In genomic region chr16:69669577-69669976, GRCh38 we compare ENCODE assay signal across 14 cellular contexts.
"Had no signal": no experiment of that assay in that cellular context is flagged by ENCODE, and none has a peak within 500 bp of the region (broad histone marks: within the 10 kb centered on the region; RNA-seq: fewer than 3 reads in every experiment).

No MANE protein-coding gene starts in this region.

- H3K4me3 Mint-ChIP-seq: activated naive CD8-positive, alpha-beta T cell treated with anti-CD3 and anti-CD28 coated beads for 36 hours; activated T-cell treated with anti-CD3 and anti-CD28 coated beads, Interleukin-2, amount 50 U/mL, for 24 hours; neural progenitor cell; stimulated activated naive B cell treated with anti-CD40 and anti-IgM and Interleukin-4, amounts not matched to agents 10 μg/mL and 1 μg/mL and 100 μg/mL, for 72 hours; T-helper 1 cell treated with Interleukin-12 subunit alpha and Interleukin-12 subunit beta and Interleukin-4 antibody, amounts not matched to agents 30 μg/mL and 1 μg/mL, for 36 hours had no signal

- H3K27ac Mint-ChIP-seq: activated naive CD8-positive, alpha-beta T cell treated with anti-CD3 and anti-CD28 coated beads for 36 hours; neural progenitor cell; stimulated activated naive B cell treated with anti-CD40 and anti-IgM and Interleukin-4, amounts not matched to agents 10 μg/mL and 1 μg/mL and 100 μg/mL, for 72 hours; T-helper 1 cell treated with Interleukin-12 subunit alpha and Interleukin-12 subunit beta and Interleukin-4 antibody, amounts not matched to agents 30 μg/mL and 1 μg/mL, for 36 hours had no signal

- ATAC-seq: esophagus mucosa; gastroesophageal sphincter; stimulated activated naive B cell treated with anti-CD40 and anti-IgM and Interleukin-4, amounts not matched to agents 10 μg/mL and 1 μg/mL and 100 μg/mL, for 72 hours had no signal

- DNase-seq: activated CD4-positive, CD25-positive, alpha-beta regulatory T cell; activated effector memory CD4-positive, alpha-beta T cell treated with anti-CD3 and anti-CD28 coated beads, Interleukin-2, amount 50 U/mL, for 16 hours; activated naive CD8-positive, alpha-beta T cell treated with anti-CD3 and anti-CD28 coated beads for 36 hours; activated T-cell treated with anti-CD3 and anti-CD28 coated beads, Interleukin-2, amount 50 U/mL, for 24 hours; anterior cingulate cortex; midbrain; spleen; stimulated activated CD4-positive, alpha-beta T cell treated with anti-CD3 and anti-CD28 coated beads, Interleukin-1b, Interleukin-23, amount 100 ng/mL, for 48 hours; stimulated activated naive B cell treated with anti-CD40 and anti-IgM and Interleukin-4, amounts not matched to agents 10 μg/mL and 1 μg/mL and 100 μg/mL, for 72 hours; trophoblast cell had no signal

- H3K4me1 Mint-ChIP-seq: activated naive CD8-positive, alpha-beta T cell treated with anti-CD3 and anti-CD28 coated beads for 36 hours; neural progenitor cell had no signal

- H3K9me3 Mint-ChIP-seq: activated naive CD8-positive, alpha-beta T cell treated with anti-CD3 and anti-CD28 coated beads for 36 hours; activated T-cell treated with anti-CD3 and anti-CD28 coated beads, Interleukin-2, amount 50 U/mL, for 24 hours; neural progenitor cell; stimulated activated naive B cell treated with anti-CD40 and anti-IgM and Interleukin-4, amounts not matched to agents 10 μg/mL and 1 μg/mL and 100 μg/mL, for 72 hours; T-helper 1 cell treated with Interleukin-12 subunit alpha and Interleukin-12 subunit beta and Interleukin-4 antibody, amounts not matched to agents 30 μg/mL and 1 μg/mL, for 36 hours had no signal

- H3K27me3 Mint-ChIP-seq: activated naive CD8-positive, alpha-beta T cell treated with anti-CD3 and anti-CD28 coated beads for 36 hours; activated T-cell treated with anti-CD3 and anti-CD28 coated beads, Interleukin-2, amount 50 U/mL, for 24 hours; stimulated activated naive B cell treated with anti-CD40 and anti-IgM and Interleukin-4, amounts not matched to agents 10 μg/mL and 1 μg/mL and 100 μg/mL, for 72 hours had no signal
